8 cellular contexts compared by ENCODE assay signal in the genomic region with DNA sequence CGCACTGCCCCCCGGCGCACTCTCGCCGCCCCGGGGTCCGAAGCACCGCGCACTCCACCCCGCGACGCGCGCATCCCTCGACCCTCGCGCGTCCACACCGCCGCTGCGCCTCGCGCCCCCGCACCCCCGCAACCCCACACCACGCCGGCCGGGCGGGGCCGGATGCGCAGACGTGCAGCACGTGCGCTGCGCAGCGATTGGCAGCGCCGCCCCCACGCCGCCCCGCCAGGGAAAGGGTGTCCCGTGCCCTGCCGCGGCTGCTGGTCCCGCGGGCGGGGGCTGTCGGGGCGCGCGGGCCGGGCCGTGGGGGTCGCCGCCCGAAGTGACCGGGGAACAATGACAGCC. TPM values are rescaled to one million over a fixed set of nuclear protein-coding genes. Genes with fewer than 3 reads are reported as not detected.
DNase-seq lines count a peak whose midpoint lies in the region; ATAC-seq, FAIRE-seq and TF ChIP-seq lines count a peak whose summit lies in the region.

No MANE protein-coding gene starts in this region.

- H3K9ac ChIP-seq in endothelial cell of umbilical vein (replicated peaks; ENCODE audit: extremely low read depth, insufficient read depth, low read length) = no peak overlapping the region

- TF ChIP-seq CTCF in CD4-positive, alpha-beta T cell (IDR thresholded peaks at IDR 0.05) = no peak
- TF ChIP-seq CTCF in endothelial cell of umbilical vein (IDR thresholded peaks at IDR 0.05; ENCODE audit: extremely low read depth in 1 of 2, insufficient read depth in 1 of 2, low read depth in 1 of 2, low read length in 2 of 2) (no peak), nephron (IDR thresholded peaks at IDR 0.05; ENCODE audit: unreplicated experiment in 3 of 3) (no peak)

- DNase-seq in CD4-positive, alpha-beta T cell = peak; percentile 65 to 84 (median 77)
- peak; percentile 82 for DNase-seq in activated CD4-positive, alpha-beta memory T cell treated with anti-CD3 and anti-CD28 coated beads for 36 hours
- DNase-seq in endothelial cell of umbilical vein (ENCODE audit: low read depth, low spot score) = no peak
- DNase-seq in stimulated activated naive CD8-positive, alpha-beta T cell treated with anti-CD3 and anti-CD28 coated beads, Interleukin-15, amount 100 ng/mL, for 72 hours = peak; percentile 80 to 81
- no peak for DNase-seq in NCI-H2081 treated with DMSO at 0.1 percent for 48 hours (lab: John Stamatoyannopoulos, UW)

- no peaks in the 10 kb centered on the region for H3K36me3 ChIP-seq in endothelial cell of umbilical vein (ENCODE audit: control insufficient read depth in 2 of 2, extremely low read depth in 1 of 2, insufficient read depth in 2 of 2, low read length in 2 of 2)

- no peaks in the 10 kb centered on the region for H3K9me3 ChIP-seq in CD4-positive, alpha-beta T cell (ENCODE audit: control insufficient read depth, low read length)
- no peaks in the 10 kb centered on the region for H3K9me3 ChIP-seq in endothelial cell of umbilical vein (replicated peaks; ENCODE audit: control insufficient read depth, insufficient read depth, low read length)

- dilution Hi-C loops in endothelial cell of umbilical vein (cut with MboI; ENCODE audit: extremely low pct_ligation_motif_present, low sequenced_read_pairs) = no loop called here

- peak overlapping the region; percentile 88 for H3K4me3 Mint-ChIP-seq in CD4-positive, alpha-beta T cell
- H3K4me3 Mint-ChIP-seq in activated CD4-positive, alpha-beta memory T cell treated with anti-CD3 and anti-CD28 coated beads for 36 hours = peak overlapping the region; percentile 84
- H3K4me3 Mint-ChIP-seq in nephron = peak overlapping the region; percentile 84 to 87 (median 86)
- H3K4me3 Mint-ChIP-seq in stimulated activated naive CD8-positive, alpha-beta T cell treated with anti-CD3 and anti-CD28 coated beads, Interleukin-15, amount 100 ng/mL, for 72 hours = peak overlapping the region; percentile 92 to 94

- H3K4me1 Mint-ChIP-seq in CD4-positive, alpha-beta T cell (ENCODE audit: low read depth) = peaks cover 52% of the 10 kb centered on the region
- peaks cover 38% of the 10 kb centered on the region for H3K4me1 Mint-ChIP-seq in activated CD4-positive, alpha-beta memory T cell treated with anti-CD3 and anti-CD28 coated beads for 36 hours (ENCODE audit: low read depth)
- peaks cover 18% of the 10 kb centered on the region for H3K4me1 Mint-ChIP-seq in nephron
- peaks cover 53% of the 10 kb centered on the region for H3K4me1 Mint-ChIP-seq in stimulated activated naive CD8-positive, alpha-beta T cell treated with anti-CD3 and anti-CD28 coated beads, Interleukin-15, amount 100 ng/mL, for 72 hours

- peak overlapping the region; percentile 97 for H2AFZ ChIP-seq in endothelial cell of umbilical vein (ENCODE audit: low read depth, low read length)

- H3K36me3 Mint-ChIP-seq in CD4-positive, alpha-beta T cell (ENCODE audit: low read depth) = no peaks in the 10 kb centered on the region
- no peaks in the 10 kb centered on the region for H3K36me3 Mint-ChIP-seq in activated CD4-positive, alpha-beta memory T cell treated with anti-CD3 and anti-CD28 coated beads for 36 hours
- no peaks in the 10 kb centered on the region for H3K36me3 Mint-ChIP-seq in nephron (ENCODE audit: low read depth)

- H3K27me3 Mint-ChIP-seq in CD4-positive, alpha-beta T cell = no peaks in the 10 kb centered on the region
- no peaks in the 10 kb centered on the region for H3K27me3 Mint-ChIP-seq in activated CD4-positive, alpha-beta memory T cell treated with anti-CD3 and anti-CD28 coated beads for 36 hours
- H3K27me3 Mint-ChIP-seq in nephron (ENCODE audit: low read depth) = peaks cover 55% of the 10 kb centered on the region
- H3K27me3 Mint-ChIP-seq in stimulated activated naive CD8-positive, alpha-beta T cell treated with anti-CD3 and anti-CD28 coated beads, Interleukin-15, amount 100 ng/mL, for 72 hours = no peaks in the 10 kb centered on the region

- CTCF ChIA-PET in CD4-positive, alpha-beta T cell (lab: Charles Lee) = interaction anchor here (1.6 kb wide), 1 partner anchor 213 kb away, joined by 3 read pairs; no protein-coding TSS in a partner anchor
- CTCF ChIA-PET in activated CD4-positive, alpha-beta memory T cell treated with anti-CD3 and anti-CD28 coated beads for 36 hours (lab: Charles Lee) = interaction anchor here (1.6 to 2.0 kb wide), 3 partner anchors 12 to 23 kb away, joined by 3 to 5 read pairs (median 4); no protein-coding TSS in a partner anchor
- CTCF ChIA-PET in endothelial cell of umbilical vein (lab: Charles Lee) = no interaction called here

- no peaks in the 10 kb centered on the region for H3K9me3 Mint-ChIP-seq in CD4-positive, alpha-beta T cell
- no peaks in the 10 kb centered on the region for H3K9me3 Mint-ChIP-seq in activated CD4-positive, alpha-beta memory T cell treated with anti-CD3 and anti-CD28 coated beads for 36 hours
- no peaks in the 10 kb centered on the region for H3K9me3 Mint-ChIP-seq in nephron
- H3K9me3 Mint-ChIP-seq in stimulated activated naive CD8-positive, alpha-beta T cell treated with anti-CD3 and anti-CD28 coated beads, Interleukin-15, amount 100 ng/mL, for 72 hours = no peaks in the 10 kb centered on the region

- peaks cover 6% of the 10 kb centered on the region for H3K4me1 ChIP-seq in endothelial cell of umbilical vein (ENCODE audit: control insufficient read depth, extremely low read depth, insufficient read depth, low read length)

- H3K27ac Mint-ChIP-seq in CD4-positive, alpha-beta T cell = peak overlapping the region; percentile 99
- peak overlapping the region; percentile 99 for H3K27ac Mint-ChIP-seq in activated CD4-positive, alpha-beta memory T cell treated with anti-CD3 and anti-CD28 coated beads for 36 hours
- no peak overlapping the region for H3K27ac Mint-ChIP-seq in nephron
- peak overlapping the region; percentile 93 to 99 for H3K27ac Mint-ChIP-seq in stimulated activated naive CD8-positive, alpha-beta T cell treated with anti-CD3 and anti-CD28 coated beads, Interleukin-15, amount 100 ng/mL, for 72 hours

- H3K79me2 ChIP-seq in endothelial cell of umbilical vein (ENCODE audit: control insufficient read depth, insufficient read depth, low read length) = no peaks in the 10 kb centered on the region

- H3K27me3 ChIP-seq in CD4-positive, alpha-beta T cell (ENCODE audit: control insufficient read depth, insufficient read depth, low read length) = no peaks in the 10 kb centered on the region
- peaks cover 18 to 21% of the 10 kb centered on the region in 2 experiments for H3K27me3 ChIP-seq in endothelial cell of umbilical vein (ENCODE audit: control insufficient read depth in 2 of 2, insufficient read depth in 2 of 2, low read length in 2 of 2)

- peak overlapping the region; percentile 94 for H3K4me2 ChIP-seq in endothelial cell of umbilical vein (ENCODE audit: insufficient read depth, low read length)

- no peak for FAIRE-seq in endothelial cell of umbilical vein (lab: Jason Lieb, UNC)

- POLR2A ChIA-PET in CD4-positive, alpha-beta T cell (lab: Charles Lee) = interaction anchor here (0.7 to 8.9 kb wide), 16 partner anchors 10 to 871 kb away, joined by 3 to 394 read pairs (median 10); a partner anchor contains a TSS
- POLR2A ChIA-PET in activated CD4-positive, alpha-beta memory T cell treated with anti-CD3 and anti-CD28 coated beads for 36 hours (lab: Charles Lee) = interaction anchor here (0.8 to 5.2 kb wide), 8 partner anchors 17 to 247 kb away, joined by 3 to 86 read pairs (median 9); a partner anchor contains a TSS
- POLR2A ChIA-PET in endothelial cell of umbilical vein (lab: Charles Lee) = no interaction called here

- no TSS peak for BruUV-seq in endothelial cell of umbilical vein (replicated peaks; lab: Mats Ljungman, UMichigan)

- TF ChIP-seq POLR2A in endothelial cell of umbilical vein (IDR thresholded peaks at IDR 0.05; ENCODE audit: low read depth, low read length) = no peak

- peak overlapping the region; percentile 97 for H3K27ac ChIP-seq in CD4-positive, alpha-beta T cell (ENCODE audit: low read depth, low read length)
- no peak overlapping the region for H3K27ac ChIP-seq in endothelial cell of umbilical vein (ENCODE audit: insufficient read depth, low read depth, low read length)

- intact Hi-C loops in CD4-positive, alpha-beta T cell (cut with DNase I, micrococcal nuclease) = loop anchor here (1.0 to 10.0 kb wide), 7 partner anchors 32 to 586 kb away; a partner anchor contains a TSS
- intact Hi-C loops in activated CD4-positive, alpha-beta memory T cell treated with anti-CD3 and anti-CD28 coated beads for 36 hours (cut with micrococcal nuclease) = loop anchor here (1.0 to 5.0 kb wide), 4 partner anchors 18 to 247 kb away; a partner anchor contains a TSS
- intact Hi-C loops in endothelial cell of umbilical vein (cut with micrococcal nuclease) = no loop called here

- H3K4me3 ChIP-seq in endothelial cell of umbilical vein (replicated peaks in 1 of 3; ENCODE audit: insufficient read depth in 1 of 3, low read depth in 1 of 3, low read length in 3 of 3) = peak overlapping the region in 2 of 3 experiments; percentile 35 to 60

- no peaks in the 10 kb centered on the region for H4K20me1 ChIP-seq in endothelial cell of umbilical vein (replicated peaks; ENCODE audit: control insufficient read depth, extremely low read depth, insufficient read depth, low read length)

- ATAC-seq in CD4-positive, alpha-beta T cell (ENCODE audit: poor library complexity) = peak; percentile 51
- ATAC-seq in HG02973 (IDR thresholded peaks at IDR 0.05; ENCODE audit: unreplicated experiment) (peak; percentile 24), GM21717 (IDR thresholded peaks at IDR 0.05; ENCODE audit: unreplicated experiment) (no peak)
- peak; percentile 73 for ATAC-seq in stimulated activated naive CD8-positive, alpha-beta T cell treated with anti-CD3 and anti-CD28 coated beads, Interleukin-15, amount 100 ng/mL, for 72 hours

- no peaks in the 10 kb centered on the region for H3K9me1 ChIP-seq in endothelial cell of umbilical vein (replicated peaks; ENCODE audit: control insufficient read depth, extremely low read depth, insufficient read depth, low read length)

TF ChIP-seq in endothelial cell of umbilical vein, 7 proteins besides CTCF, POLR2A, EP300 and RAD21 (continues in another document):
- TF ChIP-seq FOS (IDR thresholded peaks at IDR 0.05; ENCODE audit: borderline replicate concordance, insufficient read depth, low read length) (no peak), MYC (IDR thresholded peaks at IDR 0.05; ENCODE audit: low read depth, low read length) (no peak), GATA2 (IDR thresholded peaks at IDR 0.05; ENCODE audit: insufficient read depth, insufficient read length, low read depth, low read length) (no peak)

RNA-seq across cellular contexts. Expression of a gene that starts 53.7 kb away (rescaled TPM):
- 10 to 100 TPM; 43.3 to 46.5 TPM for total RNA-seq in CD4-positive, alpha-beta T cell
- 10 to 100 TPM; 23.4 to 24.5 TPM for total RNA-seq in activated CD4-positive, alpha-beta memory T cell treated with anti-CD3 and anti-CD28 coated beads for 36 hours
- 4.9 and 7.3 TPM in 2 replicates for total RNA-seq in endothelial cell of umbilical vein
- polyA plus RNA-seq in endothelial cell of umbilical vein = 1.8 and 2.4 TPM in 2 replicates
- polyA plus RNA-seq in endothelial cell of umbilical vein (2011; cell fraction: cytosol; rRNA removed) = 1.7 and 2.2 TPM in 2 replicates
- polyA plus RNA-seq in endothelial cell of umbilical vein (2011; cell fraction: nucleus; rRNA removed) = 17.8 and 29.5 TPM in 2 replicates
- polyA plus RNA-seq in endothelial cell of umbilical vein (2012) = 3.5 and 3.7 TPM in 2 replicates
- polyA minus RNA-seq in endothelial cell of umbilical vein = 8.8 and 9.0 TPM in 2 replicates
- 1.9 TPM for polyA minus RNA-seq in endothelial cell of umbilical vein (2011; cell fraction: cytosol; rRNA and poly(A)+ RNA removed)
- polyA minus RNA-seq in endothelial cell of umbilical vein (2011; cell fraction: nucleus; rRNA and poly(A)+ RNA removed) = 14.9 and 15.7 TPM in 2 replicates

Comparison
In these comparisons a context has a peak if more than half of its experiments do, and no peak if none do; other contexts are left out.
1. DNase-seq: peak in CD4-positive, alpha-beta T cell (10 of 10), activated CD4-positive, alpha-beta memory T cell treated with anti-CD3 and anti-CD28 coated beads for 36 hours (single experiment) and stimulated activated naive CD8-positive, alpha-beta T cell treated with anti-CD3 and anti-CD28 coated beads, Interleukin-15, amount 100 ng/mL, for 72 hours (2 of 2); none in endothelial cell of umbilical vein (single experiment) and NCI-H2081 treated with DMSO at 0.1 percent for 48 hours (single experiment).
2. H3K27ac Mint-ChIP-seq: peak in CD4-positive, alpha-beta T cell (single experiment), activated CD4-positive, alpha-beta memory T cell treated with anti-CD3 and anti-CD28 coated beads for 36 hours (single experiment) and stimulated activated naive CD8-positive, alpha-beta T cell treated with anti-CD3 and anti-CD28 coated beads, Interleukin-15, amount 100 ng/mL, for 72 hours (2 of 2); none in nephron (0 of 3).
3. Peak in every context shown above with its lines, with median percentiles within 50 percentile points of each other: H3K4me3 Mint-ChIP-seq.